Comparison of ENCODE assay signal across 14 cellular contexts in the genomic region with DNA sequence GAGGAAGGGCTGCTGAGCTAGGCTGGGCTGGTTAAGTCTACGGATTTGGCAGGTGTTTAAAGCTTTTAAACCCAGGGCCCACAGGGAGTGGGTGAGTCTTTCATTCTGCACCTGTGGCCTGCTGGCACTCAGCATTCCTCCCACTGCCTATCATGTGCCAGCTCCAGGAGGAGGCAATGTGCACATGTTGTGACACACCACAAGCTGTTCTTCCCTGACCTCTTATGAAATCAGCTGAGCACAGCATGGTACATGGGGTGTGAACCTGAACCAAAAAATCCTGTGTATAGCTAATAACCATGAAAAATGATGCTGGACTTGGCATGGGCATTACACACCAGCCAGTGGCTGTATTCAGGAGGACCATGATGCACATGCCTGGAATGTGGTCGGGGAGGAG.
A peak's percentile ranks its signal among the peaks of the same experiment; 100 is the strongest.
DNase-seq lines count a peak whose midpoint lies in the region; ATAC-seq and TF ChIP-seq lines count a peak whose summit lies in the region.
"Had no signal": no experiment of that assay in that cellular context is flagged by ENCODE, and none has a peak within 500 bp of the region (broad histone marks: within the 10 kb centered on the region; RNA-seq: fewer than 3 reads in every experiment).

No MANE protein-coding gene starts in this region.

- H3K9me3 ChIP-seq in upper lobe of right lung, result no peaks in the 10 kb centered on the region

- TF ChIP-seq CTCF in epithelial cell of esophagus (IDR thresholded peaks at IDR 0.05; ENCODE audit: insufficient read depth, low read depth, low read length, missing control alignments), result peak; percentile 8
- no peak for TF ChIP-seq CTCF in upper lobe of right lung (IDR thresholded peaks at IDR 0.05)

- H3K4me1 ChIP-seq in upper lobe of right lung, result no peaks in the 10 kb centered on the region

- intact Hi-C loops in upper lobe of right lung (cut with DNase I), result no loop called here

- ATAC-seq in upper lobe of right lung (peak; percentile 53), HG03354 (IDR thresholded peaks at IDR 0.05; ENCODE audit: poor library complexity, severe bottlenecking, unreplicated experiment) (no peak)

- no peaks in the 10 kb centered on the region for H3K36me3 ChIP-seq in upper lobe of right lung

- no peak overlapping the region for H3K4me3 ChIP-seq in epithelial cell of esophagus (ENCODE audit: low read length)
- no peak overlapping the region for H3K4me3 ChIP-seq in upper lobe of right lung
- H3K4me3 ChIP-seq: lung had no signal

- DNase-seq in NCI-H524 (lab: John Stamatoyannopoulos, UW), result peak; percentile 4 to 28
- DNase-seq in NCI-H524 treated with DMSO at 0.1 percent for 48 hours (lab: John Stamatoyannopoulos, UW), result no peak
- DNase-seq in NCI-H2107 treated with DMSO at 0.1 percent for 48 hours (lab: John Stamatoyannopoulos, UW; ENCODE audit: unreplicated experiment), result peak; percentile 95
- peak; percentile 86 for DNase-seq in epithelial cell of esophagus (ENCODE audit: low read depth)
- DNase-seq in upper lobe of right lung, result no peak
- no peak for DNase-seq in stimulated activated CD4-positive, alpha-beta T cell treated with anti-CD3 and anti-CD28 coated beads, Interleukin-12 subunit alpha, Interleukin-12 subunit beta, amount 100 ng/mL, for 4 hours
- no peak for DNase-seq in RKO (ENCODE audit: low spot score)
- DNase-seq: activated B cell treated with CpG ODN at 0.5 μM for 24 hours; activated T-cell treated with anti-CD3 and anti-CD28 coated beads, Interleukin-2, amount 50 U/mL, for 24 hours; anterior cingulate cortex; H7; occipital lobe had no signal

- no peaks in the 10 kb centered on the region for H3K27me3 ChIP-seq in upper lobe of right lung

- no peak overlapping the region for H3K27ac ChIP-seq in upper lobe of right lung

Comparison
In these comparisons a context has a peak if more than half of its experiments do, and no peak if none do; other contexts are left out.
1. DNase-seq: peak in NCI-H524 (2 of 2), NCI-H2107 treated with DMSO at 0.1 percent for 48 hours (single experiment) and epithelial cell of esophagus (single experiment); none in NCI-H524 treated with DMSO at 0.1 percent for 48 hours (single experiment), upper lobe of right lung (single experiment), stimulated activated CD4-positive, alpha-beta T cell treated with anti-CD3 and anti-CD28 coated beads, Interleukin-12 subunit alpha, Interleukin-12 subunit beta, amount 100 ng/mL, for 4 hours (single experiment) and RKO (single experiment).